24 cellular contexts compared by ENCODE assay signal in genomic region chr6:54156650-54157250, GRCh38. TPM values are rescaled to one million over a fixed set of nuclear protein-coding genes. Genes with fewer than 3 reads are reported as not detected.
"Had no signal": no experiment of that assay in that cellular context is flagged by ENCODE, and none has a peak within 500 bp of the region (broad histone marks: within the 10 kb centered on the region; RNA-seq: fewer than 3 reads in every experiment).

No MANE protein-coding gene starts in this region.

- H3K36me3 Mint-ChIP-seq: activated naive CD4-positive, alpha-beta T cell treated with anti-CD3 and anti-CD28 coated beads, Interleukin-2, amount 10 ng/mL, durations not matched to agents 7 days and 5 days; activated naive CD8-positive, alpha-beta T cell treated with anti-CD3 and anti-CD28 coated beads for 36 hours had no signal

- H3K27ac ChIP-seq: WERI-Rb-1 had no signal

- H3K27me3 Mint-ChIP-seq: activated CD4-positive, alpha-beta memory T cell treated with anti-CD3 and anti-CD28 coated beads, Interleukin-2, amount 10 ng/mL, durations not matched to agents 7 days and 5 days; activated CD4-positive, alpha-beta T cell treated with anti-CD3 and anti-CD28 coated beads for 36 hours; activated naive CD4-positive, alpha-beta T cell treated with anti-CD3 and anti-CD28 coated beads, Interleukin-2, amount 10 ng/mL, durations not matched to agents 7 days and 5 days; activated naive CD8-positive, alpha-beta T cell treated with anti-CD3 and anti-CD28 coated beads for 36 hours had no signal

- ATAC-seq: activated CD4-positive, alpha-beta T cell treated with anti-CD3 and anti-CD28 coated beads for 36 hours had no signal

- H3K9me3 Mint-ChIP-seq: activated CD4-positive, alpha-beta memory T cell treated with anti-CD3 and anti-CD28 coated beads, Interleukin-2, amount 10 ng/mL, durations not matched to agents 7 days and 5 days; activated naive CD4-positive, alpha-beta T cell treated with anti-CD3 and anti-CD28 coated beads, Interleukin-2, amount 10 ng/mL, durations not matched to agents 7 days and 5 days; activated T-helper 2 cell treated with anti-CD3 and anti-CD28 coated beads, Interferon-gamma antibody, Interleukin-2, Interleukin-4, amounts not matched to agents 10 μg/mL and 5 μg/mL and 100 μg/mL, durations not matched to agents 14 hours and 24 hours and 36 hours had no signal

- DNase-seq: activated CD4-positive, alpha-beta memory T cell treated with anti-CD3 and anti-CD28 coated beads, Interleukin-2, amount 10 ng/mL, durations not matched to agents 7 days and 5 days; activated CD4-positive, alpha-beta T cell treated with anti-CD3 and anti-CD28 coated beads for 36 hours; activated CD4-positive, alpha-beta T cell treated with anti-CD3 and anti-CD28 coated beads, Interleukin-2, amount 50 U/mL, for 1 hour; activated gamma-delta T cell treated with Interleukin-2 at 50 U/mL for 16 hours; activated naive CD4-positive, alpha-beta T cell treated with anti-CD3 and anti-CD28 coated beads, Interleukin-2, amount 10 ng/mL, durations not matched to agents 7 days and 5 days; activated naive CD8-positive, alpha-beta T cell treated with anti-CD3 and anti-CD28 coated beads for 36 hours; activated T-cell treated with anti-CD3 and anti-CD28 coated beads for 4 hours; activated T-cell treated with anti-CD3 and anti-CD28 coated beads, Interleukin-2, amount 50 U/mL, for 48 hours; cerebellar nuclear complex; Karpas-422; MM.1S; NCI-H1105; NCI-H1436 treated with DMSO at 0.1 percent for 48 hours; NCI-H187; NCI-H2081; NCI-H510A treated with DMSO at 0.1 percent for 48 hours; NCI-H69; NK-92 treated with Interleukin-12 subunit alpha and Interleukin-12 subunit beta, amount 100 ng/mL, for 24 hours; SHP77; T-helper 1 cell; WERI-Rb-1 had no signal

- H3K4me3 Mint-ChIP-seq: activated CD4-positive, alpha-beta memory T cell treated with anti-CD3 and anti-CD28 coated beads, Interleukin-2, amount 10 ng/mL, durations not matched to agents 7 days and 5 days; activated CD4-positive, alpha-beta T cell treated with anti-CD3 and anti-CD28 coated beads for 36 hours; activated naive CD4-positive, alpha-beta T cell treated with anti-CD3 and anti-CD28 coated beads, Interleukin-2, amount 10 ng/mL, durations not matched to agents 7 days and 5 days; activated naive CD8-positive, alpha-beta T cell treated with anti-CD3 and anti-CD28 coated beads for 36 hours had no signal

- H3K27ac Mint-ChIP-seq: activated CD4-positive, alpha-beta memory T cell treated with anti-CD3 and anti-CD28 coated beads, Interleukin-2, amount 10 ng/mL, durations not matched to agents 7 days and 5 days; activated CD4-positive, alpha-beta T cell treated with anti-CD3 and anti-CD28 coated beads for 36 hours; activated naive CD4-positive, alpha-beta T cell treated with anti-CD3 and anti-CD28 coated beads, Interleukin-2, amount 10 ng/mL, durations not matched to agents 7 days and 5 days; activated naive CD8-positive, alpha-beta T cell treated with anti-CD3 and anti-CD28 coated beads for 36 hours; activated T-helper 2 cell treated with anti-CD3 and anti-CD28 coated beads, Interferon-gamma antibody, Interleukin-2, Interleukin-4, amounts not matched to agents 10 μg/mL and 5 μg/mL and 100 μg/mL, durations not matched to agents 14 hours and 24 hours and 36 hours had no signal

- H3K4me1 Mint-ChIP-seq: activated CD4-positive, alpha-beta memory T cell treated with anti-CD3 and anti-CD28 coated beads, Interleukin-2, amount 10 ng/mL, durations not matched to agents 7 days and 5 days; activated CD4-positive, alpha-beta T cell treated with anti-CD3 and anti-CD28 coated beads for 36 hours; activated naive CD4-positive, alpha-beta T cell treated with anti-CD3 and anti-CD28 coated beads, Interleukin-2, amount 10 ng/mL, durations not matched to agents 7 days and 5 days; activated naive CD8-positive, alpha-beta T cell treated with anti-CD3 and anti-CD28 coated beads for 36 hours had no signal

- H3K36me3 ChIP-seq: WERI-Rb-1 had no signal

RNA-seq across cellular contexts. Expression of gene MLIP, which starts 45.5 kb away (rescaled TPM):
- total RNA-seq: activated CD4-positive, alpha-beta memory T cell treated with anti-CD3 and anti-CD28 coated beads, Interleukin-2, amount 10 ng/mL, durations not matched to agents 7 days and 5 days; activated CD4-positive, alpha-beta T cell treated with anti-CD3 and anti-CD28 coated beads for 36 hours; activated CD8-positive, alpha-beta memory T cell treated with anti-CD3 and anti-CD28 coated beads for 36 hours; activated naive CD8-positive, alpha-beta T cell treated with anti-CD3 and anti-CD28 coated beads for 36 hours; activated T-helper 2 cell treated with anti-CD3 and anti-CD28 coated beads, Interferon-gamma antibody, Interleukin-2, Interleukin-4, amounts not matched to agents 10 μg/mL and 5 μg/mL and 100 μg/mL, durations not matched to agents 14 hours and 24 hours and 36 hours; T-helper 2 cell treated with Interferon-gamma antibody and Interleukin-4, amounts not matched to agents 100 ng/mL and 5 ng/mL, for 36 hours had no signal
